17 cellular contexts compared by ENCODE assay signal in genomic region chr4:89954906-89955305, GRCh38.
DNase-seq lines count a peak whose midpoint lies in the region; ATAC-seq, FAIRE-seq and TF ChIP-seq lines count a peak whose summit lies in the region.
"Had no signal": no experiment of that assay in that cellular context is flagged by ENCODE, and none has a peak within 500 bp of the region (broad histone marks: within the 10 kb centered on the region; RNA-seq: fewer than 3 reads in every experiment).

No MANE protein-coding gene starts in this region.

- no peak overlapping the region for H3K4me3 Mint-ChIP-seq in neural progenitor cell
- H3K4me3 Mint-ChIP-seq: CD4-positive, alpha-beta memory T cell; H9 had no signal

- H3K14ac ChIP-seq in IMR-90 (replicated peaks; ENCODE audit: low read depth, low read length) (no peak overlapping the region), H1 (ENCODE audit: insufficient read length) (no peak overlapping the region)

- no peaks in the 10 kb centered on the region for H3K36me3 ChIP-seq in IMR-90 (ENCODE audit: control insufficient read depth, insufficient read depth, low read length)
- no peaks in the 10 kb centered on the region for H3K36me3 ChIP-seq in H1 (ENCODE audit: control insufficient read depth in 2 of 4, insufficient read depth in 4 of 4, low read length in 3 of 4)
- H3K36me3 ChIP-seq in neural progenitor cell, result no peaks in the 10 kb centered on the region

- H3K27ac Mint-ChIP-seq in neural progenitor cell, result no peak overlapping the region
- H3K27ac Mint-ChIP-seq: CD4-positive, alpha-beta memory T cell; H9 had no signal

- H3K9me3 ChIP-seq in IMR-90 (ENCODE audit: control insufficient read depth, insufficient read depth, low read length) (no peaks in the 10 kb centered on the region), H1 (ENCODE audit: insufficient read depth in 2 of 2, low read depth in 1 of 2, low read length in 1 of 2) (no peaks in the 10 kb centered on the region), neural progenitor cell (ENCODE audit: low read depth) (no peaks in the 10 kb centered on the region)

- peaks cover 15% of the 10 kb centered on the region for H3K36me3 Mint-ChIP-seq in neural progenitor cell
- H3K36me3 Mint-ChIP-seq: CD4-positive, alpha-beta memory T cell had no signal

- H3K4ac ChIP-seq in IMR-90 (ENCODE audit: low read depth, low read length) (no peak overlapping the region), H1 (replicated peaks; ENCODE audit: insufficient read length, low read depth, low read length) (peak overlapping the region; percentile 46)

- H3K23ac ChIP-seq in IMR-90 (ENCODE audit: low read depth, low read length) (no peak overlapping the region), H1 (ENCODE audit: insufficient read length) (no peak overlapping the region)

- H2BK15ac ChIP-seq in IMR-90 (ENCODE audit: low read depth, low read length) (no peak overlapping the region), H1 (ENCODE audit: low read length) (no peak overlapping the region)

- no peak overlapping the region for H3K18ac ChIP-seq in IMR-90 (ENCODE audit: low read depth, low read length)
- no peak overlapping the region for H3K18ac ChIP-seq in H1 (ENCODE audit: extremely low read depth, low read length)

- POLR2A ChIA-PET in IMR-90 (lab: Charles Lee; ENCODE audit: unreplicated experiment), result no interaction called here
- POLR2A ChIA-PET in H1 (lab: Charles Lee; ENCODE audit: partially characterized antibody), result no interaction called here

- H3K4me1 Mint-ChIP-seq in neural progenitor cell, result peaks cover 5% of the 10 kb centered on the region
- H3K4me1 Mint-ChIP-seq: CD4-positive, alpha-beta memory T cell had no signal

- H2BK12ac ChIP-seq in H1 (ENCODE audit: low read depth, low read length), result no peak overlapping the region

- TF ChIP-seq EP300 in H1 (IDR thresholded peaks at IDR 0.05; ENCODE audit: borderline replicate concordance in 1 of 2, low read depth in 2 of 2, low read length in 2 of 2), result no peak

- no peak overlapping the region for H4K8ac ChIP-seq in IMR-90 (ENCODE audit: low read depth in 2 of 2, low read length in 2 of 2)
- H4K8ac ChIP-seq in H1 (ENCODE audit: extremely low read depth, insufficient read depth, low read length), result no peak overlapping the region

- H4K20me1 ChIP-seq in IMR-90 (ENCODE audit: insufficient read depth, low read length) (no peaks in the 10 kb centered on the region), H1 (replicated peaks in 1 of 2; ENCODE audit: control insufficient read depth in 1 of 2, insufficient read depth in 2 of 2, low read length in 2 of 2) (no peaks in the 10 kb centered on the region), neural progenitor cell (ENCODE audit: low read depth) (no peaks in the 10 kb centered on the region)

- TF ChIP-seq RAD21 in IMR-90 (IDR thresholded peaks at IDR 0.05; ENCODE audit: low read length) (no peak), H1 (IDR thresholded peaks at IDR 0.05 in 1 of 2, conservative IDR thresholded peaks at IDR 0.05 in 1 of 2; ENCODE audit: low read depth in 2 of 2, low read length in 2 of 2) (no peak)

- H2AFZ ChIP-seq in IMR-90 (replicated peaks; ENCODE audit: low read length, poor library complexity) (no peak overlapping the region), H1 (ENCODE audit: low read length) (0 out of 2 replicates have a peak overlapping the region, but pooled peaks have one; percentile 0), neural progenitor cell (replicated peaks) (peak overlapping the region; percentile 69)

- H2AK5ac ChIP-seq in IMR-90 (ENCODE audit: low read depth, low read length), result no peak overlapping the region
- H2AK5ac ChIP-seq in H1 (ENCODE audit: low read depth, low read length), result no peak overlapping the region

- no peaks in the 10 kb centered on the region for H3K23me2 ChIP-seq in H1 (ENCODE audit: low read depth, low read length)

- no peaks in the 10 kb centered on the region for H3F3A ChIP-seq in neural progenitor cell (ENCODE audit: low read depth)

- H2BK120ac ChIP-seq in IMR-90 (ENCODE audit: low read depth, low read length), result no peak overlapping the region
- H2BK120ac ChIP-seq in H1 (replicated peaks; ENCODE audit: low read depth, low read length), result no peak overlapping the region

- H3K79me1 ChIP-seq in IMR-90 (ENCODE audit: low read depth in 1 of 2, low read length in 2 of 2), result no peaks in the 10 kb centered on the region
- no peaks in the 10 kb centered on the region for H3K79me1 ChIP-seq in H1 (ENCODE audit: low read depth, low read length)

- peaks cover 2% of the 10 kb centered on the region for H3K27me3 Mint-ChIP-seq in neural progenitor cell (ENCODE audit: insufficient read depth, low read depth)

- intact Hi-C loops in IMR-90 (cut with micrococcal nuclease), result no loop called here
- intact Hi-C loops in lower leg skin (cut with DNase I; ENCODE audit: low total_unique reads), result no loop called here
- intact Hi-C loops in posterior vena cava (cut with DNase I), result no loop called here

- H4K5ac ChIP-seq in IMR-90 (ENCODE audit: low read depth, low read length), result no peak overlapping the region
- H4K5ac ChIP-seq in H1 (ENCODE audit: insufficient read length, low read depth, low read length), result no peak overlapping the region

- TF ChIP-seq POLR2A in IMR-90 (IDR thresholded peaks at IDR 0.05; ENCODE audit: low read depth, low read length) (no peak), H1 (IDR thresholded peaks at IDR 0.05; ENCODE audit: control extremely low read depth in 1 of 2, low read depth in 2 of 2, low read length in 2 of 2) (no peak), lower leg skin (IDR thresholded peaks at IDR 0.05) (no peak)

- H2BK5ac ChIP-seq in IMR-90 (ENCODE audit: low read depth, low read length, poor library complexity, severe bottlenecking) (no peak overlapping the region), H1 (ENCODE audit: low read depth, low read length) (no peak overlapping the region)

- no peak overlapping the region for H3K9ac ChIP-seq in IMR-90 (ENCODE audit: low read depth, low read length)
- H3K9ac ChIP-seq in H1 (replicated peaks in 1 of 4; ENCODE audit: extremely low read depth in 1 of 4, low read depth in 3 of 4, low read length in 3 of 4), result no peak overlapping the region
- H3K9ac ChIP-seq in neural progenitor cell, result no peak overlapping the region

- DNase-seq in IMR-90 (no peak), H1 (ENCODE audit: low read depth in 1 of 2, low spot score in 2 of 2) (no peak), neural progenitor cell (ENCODE audit: low spot score) (no peak), NCI-H1694 (lab: John Stamatoyannopoulos, UW) (no peak), lower leg skin (ENCODE audit: low spot score in 2 of 2) (no peak), posterior vena cava (ENCODE audit: low spot score) (no peak)
- DNase-seq: C1 segment of cervical spinal cord; Calu3; CD4-positive, alpha-beta memory T cell; COR-L47; DMS53; DMS79 treated with DMSO at 0.1 percent for 48 hours; GF-D8; H9 had no signal

- H3K4me1 ChIP-seq in IMR-90 (ENCODE audit: control insufficient read depth, insufficient read depth, low read length) (no peaks in the 10 kb centered on the region), H1 (replicated peaks in 1 of 4; ENCODE audit: control insufficient read depth in 3 of 4, insufficient read depth in 4 of 4, low read length in 3 of 4) (peaks cover 0 to 9% (median 2%) of the 10 kb centered on the region in 4 experiments; a peak in 3 of 7 replicates), neural progenitor cell (peaks cover 12% of the 10 kb centered on the region)

- no peak overlapping the region for H4K91ac ChIP-seq in IMR-90 (ENCODE audit: insufficient read depth, low read depth, low read length)
- no peak overlapping the region for H4K91ac ChIP-seq in H1 (replicated peaks; ENCODE audit: insufficient read length, low read length)

- in situ Hi-C loops in IMR-90 (cut with MboI; ENCODE audit: low sequenced_read_pairs), result no loop called here

- CTCF ChIA-PET in IMR-90 (lab: Yijun Ruan, JAX), result no interaction called here
- CTCF ChIA-PET in H1 (lab: Charles Lee; ENCODE audit: partially characterized antibody), result no interaction called here

- H3K4me3 ChIP-seq in IMR-90 (ENCODE audit: insufficient read depth, low read depth, low read length) (no peak overlapping the region), H1 (ENCODE audit: extremely low read depth in 1 of 4, insufficient read depth in 2 of 4, low read depth in 3 of 4, low read length in 4 of 4) (no peak overlapping the region), neural progenitor cell (no peak overlapping the region), lower leg skin (ENCODE audit: low read depth, poor library complexity, severe bottlenecking) (no peak overlapping the region)

- no peaks in the 10 kb centered on the region for H3K9me1 ChIP-seq in IMR-90 (ENCODE audit: insufficient read depth, low read length)

- H3K4me2 ChIP-seq in IMR-90 (ENCODE audit: low read depth, low read length) (no peak overlapping the region), H1 (ENCODE audit: insufficient read depth in 1 of 2, low read depth in 2 of 2, low read length in 2 of 2) (no peak overlapping the region), neural progenitor cell (no peak overlapping the region)

- H3K9me3 Mint-ChIP-seq in neural progenitor cell, result no peaks in the 10 kb centered on the region
- H3K9me3 Mint-ChIP-seq: CD4-positive, alpha-beta memory T cell; H9 had no signal

- H3K27me3 ChIP-seq in IMR-90 (ENCODE audit: control insufficient read depth, insufficient read depth, low read length) (no peaks in the 10 kb centered on the region), H1 (replicated peaks in 1 of 4; ENCODE audit: control insufficient read depth in 3 of 4, extremely low read depth in 1 of 4, insufficient read depth in 3 of 4, low read length in 3 of 4) (no peaks in the 10 kb centered on the region), neural progenitor cell (no peaks in the 10 kb centered on the region)

- H3K27ac ChIP-seq in IMR-90 (ENCODE audit: insufficient read depth, low read length) (no peak overlapping the region), H1 (ENCODE audit: low read depth, low read length) (no peak overlapping the region), neural progenitor cell (no peak overlapping the region)

- TF ChIP-seq CTCF in IMR-90 (conservative IDR thresholded peaks at IDR 0.05; ENCODE audit: low read depth, low read length) (no peak), H1 (IDR thresholded peaks at IDR 0.05; ENCODE audit: control extremely low read depth in 1 of 3, insufficient read depth in 1 of 3, low read depth in 1 of 3, low read length in 3 of 3) (no peak), neural progenitor cell (IDR thresholded peaks at IDR 0.05) (no peak), lower leg skin (IDR thresholded peaks at IDR 0.05) (no peak)

- FAIRE-seq in H1 (lab: Jason Lieb, UNC), result no peak
- FAIRE-seq: GM12891, GM18507 had no signal

- H3K79me2 ChIP-seq in H1 (ENCODE audit: control insufficient read depth in 1 of 2, insufficient read depth in 2 of 2, low read length in 2 of 2) (no peaks in the 10 kb centered on the region), neural progenitor cell (ENCODE audit: low read depth) (no peaks in the 10 kb centered on the region)

- no peak overlapping the region for H3K56ac ChIP-seq in IMR-90 (ENCODE audit: extremely low read depth, insufficient read depth, low read length)
- H3K56ac ChIP-seq in H1 (replicated peaks; ENCODE audit: insufficient read length, low read depth, low read length), result no peak overlapping the region

- WGBS in IMR-90 (ENCODE audit: extremely low coverage in 2 of 2, insufficient read length in 1 of 2), 2 experiments, result no CpG with 5 or more reads among the region's 6 CpGs
- 92% methylated on average over 6 of the region's 6 CpGs; no CpG with 5 or more reads in 1 of the 2 experiments for WGBS in H1 (ENCODE audit: extremely low coverage in 1 of 2, insufficient coverage in 1 of 2, insufficient read length in 1 of 2, insufficient replicate concordance in 2 of 2, low coverage in 1 of 2, low lambda C conversion rate in 2 of 2, missing lambda C conversion rate in 1 of 2), 2 experiments
- WGBS in lower leg skin, 2 donors, result 93 to 97% methylated on average over 6 of the region's 6 CpGs

- dilution Hi-C loops in IMR-90 (cut with HindIII; ENCODE audit: low sequenced_read_pairs, unreplicated experiment), result no loop called here

- no peak overlapping the region for H2AK9ac ChIP-seq in IMR-90 (replicated peaks; ENCODE audit: low read depth, low read length, poor library complexity)

- ATAC-seq in IMR-90 (ENCODE audit: low read depth), result no peak
- ATAC-seq: HCT116 had no signal

- BruUV-seq in IMR-90 (replicated peaks; lab: Mats Ljungman, UMichigan), result no TSS peak

- no peak overlapping the region for H2BK20ac ChIP-seq in IMR-90 (ENCODE audit: low read depth, low read length)
- H2BK20ac ChIP-seq in H1 (ENCODE audit: low read length), result no peak overlapping the region
